Comparison of ENCODE assay signal across 1 cellular context in genomic region chr9:133991964-133992779, GRCh38.
TF ChIP-seq lines count a peak whose summit lies in the region.

Gene VAV2 (minus strand): TSS chr9:133992324. CDS start chr9:133992278, 46 bp downstream.

TF ChIP-seq in HepG2, 621 proteins besides CTCF, POLR2A, EP300 and RAD21 (continued from another document):
- TF ChIP-seq CCDC6 (CRISPR knock-in tag; IDR thresholded peaks at IDR 0.05) (peak; percentile 86), ZFAT (CRISPR knock-in tag; conservative IDR thresholded peaks at IDR 0.05) (no peak), ZNF253 (CRISPR knock-in tag; IDR thresholded peaks at IDR 0.05; ENCODE audit: borderline replicate concordance) (no peak), SIN3A (IDR thresholded peaks at IDR 0.05; ENCODE audit: borderline replicate concordance, low read depth, low read length) (no peak), ZNF142 (CRISPR knock-in tag; IDR thresholded peaks at IDR 0.05) (peak; percentile 76; the same call in 1 of the 2 replicates), ZNF660 (CRISPR knock-in tag; IDR thresholded peaks at IDR 0.05; ENCODE audit: borderline replicate concordance, low read depth) (no peak), FLYWCH1 (CRISPR knock-in tag; IDR thresholded peaks at IDR 0.05) (no peak), SP5 (CRISPR knock-in tag; IDR thresholded peaks at IDR 0.05; ENCODE audit: borderline replicate concordance, low read depth) (no peak), ZNF816 (CRISPR knock-in tag; IDR thresholded peaks at IDR 0.05; ENCODE audit: borderline replicate concordance) (0 out of 2 replicates have a peak, but pooled peaks have one; percentile 50), DBP (CRISPR knock-in tag; IDR thresholded peaks at IDR 0.05; ENCODE audit: not compliant biosample characterization) (no peak), ZBTB44 (CRISPR knock-in tag; IDR thresholded peaks at IDR 0.05) (no peak), KMT2A (CRISPR knock-in tag; IDR thresholded peaks at IDR 0.05) (0 out of 2 replicates have a peak, but pooled peaks have one; percentile 26), U2AF1 (optimal IDR thresholded peaks at IDR 0.05; ENCODE audit: low read depth, low read length) (no peak), GABPB1 (CRISPR knock-in tag; IDR thresholded peaks at IDR 0.05) (peak; percentile 69), ZNF773 (CRISPR knock-in tag; IDR thresholded peaks at IDR 0.05; ENCODE audit: borderline replicate concordance) (no peak), YEATS2 (CRISPR knock-in tag; IDR thresholded peaks at IDR 0.05; ENCODE audit: borderline replicate concordance) (no peak), ZNF451 (CRISPR knock-in tag; IDR thresholded peaks at IDR 0.05) (no peak), ZNF3 (CRISPR knock-in tag; IDR thresholded peaks at IDR 0.05) (no peak), ZNF678 (CRISPR knock-in tag; IDR thresholded peaks at IDR 0.05) (no peak), TBL1XR1 (IDR thresholded peaks at IDR 0.05; ENCODE audit: borderline replicate concordance, low read length, partially characterized antibody) (no peak), ZBTB7B (CRISPR knock-in tag; IDR thresholded peaks at IDR 0.05) (no peak), HDAC2 (CRISPR knock-in tag; IDR thresholded peaks at IDR 0.05) (0 out of 2 replicates have a peak, but pooled peaks have one; percentile 30), ZNF446 (CRISPR knock-in tag; IDR thresholded peaks at IDR 0.05) (peak; percentile 9; the same call in 1 of the 2 replicates), CBX1 (IDR thresholded peaks at IDR 0.05; ENCODE audit: low read depth) (no peak), HNRNPH1 (optimal IDR thresholded peaks at IDR 0.05; ENCODE audit: low read depth, low read length) (no peak), LCORL (IDR thresholded peaks at IDR 0.05) (no peak), LCORL (CRISPR knock-in tag; IDR thresholded peaks at IDR 0.05) (peak; percentile 44; the same call in 1 of the 2 replicates), ZNF619 (CRISPR knock-in tag; IDR thresholded peaks at IDR 0.05) (no peak), GABPA (IDR thresholded peaks at IDR 0.05; ENCODE audit: low read depth, low read length) (no peak), GABPA (CRISPR knock-in tag; IDR thresholded peaks at IDR 0.05; ENCODE audit: low read depth) (no peak), UBTF (CRISPR knock-in tag; IDR thresholded peaks at IDR 0.05) (peak; percentile 57; the same call in 1 of the 2 replicates), HNF4G (IDR thresholded peaks at IDR 0.05; ENCODE audit: borderline replicate concordance, low read depth, low read length) (peak; percentile 56; the same call in 1 of the 2 replicates), HNF4G (CRISPR knock-in tag; IDR thresholded peaks at IDR 0.05; ENCODE audit: borderline replicate concordance, low read depth) (no peak; the same call in 1 of the 2 replicates), PBX3 (CRISPR knock-in tag; IDR thresholded peaks at IDR 0.05; ENCODE audit: borderline replicate concordance) (no peak), ZNF530 (CRISPR knock-in tag; IDR thresholded peaks at IDR 0.05; ENCODE audit: low read depth) (no peak), PREB (CRISPR knock-in tag; IDR thresholded peaks at IDR 0.05) (no peak), FOXP1 (IDR thresholded peaks at IDR 0.05) (no peak), FOXP1 (CRISPR knock-in tag; IDR thresholded peaks at IDR 0.05) (no peak), NFIC (IDR thresholded peaks at IDR 0.05; ENCODE audit: low read length) (no peak), AKNA (CRISPR knock-in tag; IDR thresholded peaks at IDR 0.05; ENCODE audit: borderline replicate concordance) (no peak), ZMYM2 (CRISPR knock-in tag; IDR thresholded peaks at IDR 0.05) (no peak), ATF7-NPFF (CRISPR knock-in tag; IDR thresholded peaks at IDR 0.05; ENCODE audit: low read depth) (0 out of 2 replicates have a peak, but pooled peaks have one; percentile 18), ZNF235 (CRISPR knock-in tag; IDR thresholded peaks at IDR 0.05; ENCODE audit: borderline replicate concordance) (no peak), HNRNPK (IDR thresholded peaks at IDR 0.05; ENCODE audit: low read depth, low read length, poor library complexity, severe bottlenecking) (no peak), HNRNPLL (IDR thresholded peaks at IDR 0.05; ENCODE audit: low read depth, low read length, poor library complexity, severe bottlenecking) (peak; percentile 9)
